Comparison of ENCODE assay signal across 22 cellular contexts in the genomic region with DNA sequence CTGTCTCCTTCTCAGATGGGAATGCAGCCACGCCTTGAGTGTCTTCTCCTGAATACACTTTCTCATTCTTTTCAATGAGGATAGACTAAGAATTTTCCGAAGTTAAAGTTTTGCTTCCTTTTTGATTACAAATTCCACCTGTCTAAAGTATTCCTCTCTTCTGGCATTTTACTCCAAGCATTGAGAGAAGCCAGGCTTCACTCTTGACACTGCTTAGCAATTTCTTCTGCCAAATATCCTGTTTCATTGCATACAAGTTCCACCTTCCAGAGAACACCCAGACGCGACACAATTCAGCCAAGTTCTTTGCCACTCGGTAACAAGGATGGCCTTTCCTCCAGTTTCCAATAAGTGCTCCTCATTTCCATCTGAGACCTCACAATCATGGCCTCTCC. TPM values are rescaled to one million over a fixed set of nuclear protein-coding genes. Genes with fewer than 3 reads are reported as not detected.
DNase-seq lines count a peak whose midpoint lies in the region; ATAC-seq and TF ChIP-seq lines count a peak whose summit lies in the region.
"Had no signal": no experiment of that assay in that cellular context is flagged by ENCODE, and none has a peak within 500 bp of the region (broad histone marks: within the 10 kb centered on the region; RNA-seq: fewer than 3 reads in every experiment).

No MANE protein-coding gene starts in this region.

- no peaks in the 10 kb centered on the region for H3K36me3 Mint-ChIP-seq in natural killer cell treated with Interleukin-12 subunit alpha and Interleukin-12 subunit beta and Interleukin-15 and Interleukin-18, amount 100 ng/mL, for 72 hours
- H3K36me3 Mint-ChIP-seq in natural killer cell: no peaks in the 10 kb centered on the region
- H3K36me3 Mint-ChIP-seq: CD4-positive, alpha-beta memory T cell had no signal

- no peak overlapping the region for H3K27ac ChIP-seq in coronary artery
- H3K27ac ChIP-seq: RWPE1 had no signal

- TF ChIP-seq CTCF in natural killer cell (IDR thresholded peaks at IDR 0.05) (no peak), coronary artery (IDR thresholded peaks at IDR 0.05) (no peak)

- no peak for ATAC-seq in natural killer cell treated with Interleukin-12 subunit alpha and Interleukin-12 subunit beta and Interleukin-15 and Interleukin-18, amount 100 ng/mL, for 72 hours
- no peak for ATAC-seq in natural killer cell
- ATAC-seq in HG03175 (IDR thresholded peaks at IDR 0.05; ENCODE audit: unreplicated experiment): no peak
- ATAC-seq: Panc1 had no signal

- no peak overlapping the region for H3K27ac Mint-ChIP-seq in natural killer cell treated with Interleukin-12 subunit alpha and Interleukin-12 subunit beta and Interleukin-15 and Interleukin-18, amount 100 ng/mL, for 72 hours
- no peak overlapping the region for H3K27ac Mint-ChIP-seq in natural killer cell
- H3K27ac Mint-ChIP-seq: CD4-positive, alpha-beta memory T cell had no signal

- H3K4me1 Mint-ChIP-seq in natural killer cell treated with Interleukin-12 subunit alpha and Interleukin-12 subunit beta and Interleukin-15 and Interleukin-18, amount 100 ng/mL, for 72 hours (ENCODE audit: low read depth in 2 of 2): no peaks in the 10 kb centered on the region
- no peaks in the 10 kb centered on the region for H3K4me1 Mint-ChIP-seq in natural killer cell
- H3K4me1 Mint-ChIP-seq: CD4-positive, alpha-beta memory T cell had no signal

- H3K4me3 ChIP-seq in coronary artery: no peak overlapping the region

- H3K27me3 Mint-ChIP-seq in natural killer cell treated with Interleukin-12 subunit alpha and Interleukin-12 subunit beta and Interleukin-15 and Interleukin-18, amount 100 ng/mL, for 72 hours: peaks cover 14 to 16% of the 10 kb centered on the region in 2 donors
- H3K27me3 Mint-ChIP-seq in natural killer cell (ENCODE audit: low read depth in 2 of 2): peaks cover 0 to 7% of the 10 kb centered on the region in 2 donors

- H3K9me3 Mint-ChIP-seq in natural killer cell treated with Interleukin-12 subunit alpha and Interleukin-12 subunit beta and Interleukin-15 and Interleukin-18, amount 100 ng/mL, for 72 hours: no peaks in the 10 kb centered on the region
- H3K9me3 Mint-ChIP-seq in natural killer cell: no peaks in the 10 kb centered on the region

- DNase-seq in natural killer cell treated with Interleukin-12 subunit alpha and Interleukin-12 subunit beta and Interleukin-15 and Interleukin-18, amount 100 ng/mL, for 72 hours (ENCODE audit: low spot score): peak; percentile 25
- DNase-seq in natural killer cell (no peak), coronary artery (ENCODE audit: low spot score) (peak; percentile 28), mucosa of gallbladder (ENCODE audit: low spot score) (peak; percentile 9), NCI-H1048 (lab: John Stamatoyannopoulos, UW) (no peak)
- DNase-seq in stimulated activated naive CD4-positive, alpha-beta T cell (lab: John Stamatoyannopoulos, UW): no peak
- DNase-seq: C1 segment of cervical spinal cord; CD4-positive, alpha-beta memory T cell; COR-L47; HCEC 1CT; NCI-H1092; NCI-H1417 treated with DMSO at 0.1 percent for 48 hours; NCI-H1694 treated with DMSO at 0.1 percent for 48 hours; NCI-H2081 treated with DMSO at 0.1 percent for 48 hours; NCI-H2171; NCI-H226; NCI-H510A; NCI-H69; SHP77 treated with DMSO at 0.1 percent for 48 hours had no signal

- intact Hi-C loops in natural killer cell (cut with micrococcal nuclease): no loop called here

- no peak overlapping the region for H3K4me3 Mint-ChIP-seq in natural killer cell treated with Interleukin-12 subunit alpha and Interleukin-12 subunit beta and Interleukin-15 and Interleukin-18, amount 100 ng/mL, for 72 hours
- no peak overlapping the region for H3K4me3 Mint-ChIP-seq in natural killer cell
- H3K4me3 Mint-ChIP-seq: CD4-positive, alpha-beta memory T cell had no signal

RNA-seq across cellular contexts. Expression of a gene that starts 35.6 kb away (rescaled TPM):
- total RNA-seq in natural killer cell treated with Interleukin-12 subunit alpha and Interleukin-12 subunit beta and Interleukin-15 and Interleukin-18, amount 100 ng/mL, for 72 hours: not detected
- total RNA-seq in natural killer cell (under 1 TPM; 0.11 to 0.28 (median 0.23) TPM), mucosa of gallbladder (42.6 TPM)

Comparison
In these comparisons a context has a peak if more than half of its experiments do, and no peak if none do; other contexts are left out.
1. DNase-seq: peak in natural killer cell treated with Interleukin-12 subunit alpha and Interleukin-12 subunit beta and Interleukin-15 and Interleukin-18, amount 100 ng/mL, for 72 hours (single experiment), coronary artery (single experiment) and mucosa of gallbladder (single experiment); none in natural killer cell (single experiment), stimulated activated naive CD4-positive, alpha-beta T cell (0 of 6) and NCI-H1048 (single experiment).
2. RNA of a gene that starts 35.6 kb away (total RNA-seq): 42.6 TPM in mucosa of gallbladder (single experiment); 0.11 to 0.28 TPM in natural killer cell and not detected in natural killer cell treated with Interleukin-12 subunit alpha and Interleukin-12 subunit beta and Interleukin-15 and Interleukin-18, amount 100 ng/mL, for 72 hours; every median in the first group is over 10 times any median in the second.